ENCODE assay signal across 16 cellular contexts in genomic region chr9:134717793-134718645, GRCh38.
"Had no signal": no experiment of that assay in that cellular context is flagged by ENCODE, and none has a peak within 500 bp of the region (broad histone marks: within the 10 kb centered on the region; RNA-seq: fewer than 3 reads in every experiment).

No MANE protein-coding gene starts in this region.

- H3K27me3 ChIP-seq: ascending aorta, right lobe of liver had no signal

- H3K9me3 ChIP-seq: ascending aorta, left lung, psoas muscle, right lobe of liver had no signal

- H3K4me3 ChIP-seq: ascending aorta, left lung, psoas muscle, right lobe of liver had no signal

- ATAC-seq: activated CD4-positive, CD25-positive, alpha-beta regulatory T cell treated with anti-CD3 and anti-CD28 coated beads, Interleukin-2, amount 50 U/mL, for 24 hours; left lung; naive thymus-derived CD4-positive, alpha-beta T cell; right lobe of liver; stimulated activated naive B cell treated with anti-CD40 and anti-IgM and Interleukin-4, amounts not matched to agents 10 μg/mL and 1 μg/mL and 100 μg/mL, for 72 hours had no signal

- H3K4me1 ChIP-seq: left lung, psoas muscle, right lobe of liver had no signal

- H3K27ac ChIP-seq: epithelial cell of prostate, left lung, psoas muscle, right lobe of liver had no signal

- DNase-seq: activated CD8-positive, alpha-beta memory T cell treated with anti-CD3 and anti-CD28 coated beads for 24 hours; activated CD8-positive, alpha-beta memory T cell treated with anti-CD3 and anti-CD28 coated beads, Interleukin-2, amount 50 U/mL, for 48 hours; activated effector memory CD4-positive, alpha-beta T cell treated with Interleukin-2 at 50 U/mL for 16 hours; activated naive CD4-positive, alpha-beta T cell treated with anti-CD3 and anti-CD28 coated beads, Interleukin-2, amount 50 U/mL, for 16 hours; activated T-cell treated with anti-CD3 and anti-CD28 coated beads, Interleukin-2, amount 50 U/mL, for 48 hours; endodermal cell; foreskin melanocyte; left lung; mammary epithelial cell; naive thymus-derived CD4-positive, alpha-beta T cell; right lobe of liver; stimulated activated naive B cell treated with anti-CD40 and anti-IgM and Interleukin-4, amounts not matched to agents 10 μg/mL and 1 μg/mL and 100 μg/mL, for 72 hours had no signal

- H3K36me3 ChIP-seq: left lung, right lobe of liver had no signal
